Comparison of ENCODE assay signal across 8 cellular contexts in the genomic region with DNA sequence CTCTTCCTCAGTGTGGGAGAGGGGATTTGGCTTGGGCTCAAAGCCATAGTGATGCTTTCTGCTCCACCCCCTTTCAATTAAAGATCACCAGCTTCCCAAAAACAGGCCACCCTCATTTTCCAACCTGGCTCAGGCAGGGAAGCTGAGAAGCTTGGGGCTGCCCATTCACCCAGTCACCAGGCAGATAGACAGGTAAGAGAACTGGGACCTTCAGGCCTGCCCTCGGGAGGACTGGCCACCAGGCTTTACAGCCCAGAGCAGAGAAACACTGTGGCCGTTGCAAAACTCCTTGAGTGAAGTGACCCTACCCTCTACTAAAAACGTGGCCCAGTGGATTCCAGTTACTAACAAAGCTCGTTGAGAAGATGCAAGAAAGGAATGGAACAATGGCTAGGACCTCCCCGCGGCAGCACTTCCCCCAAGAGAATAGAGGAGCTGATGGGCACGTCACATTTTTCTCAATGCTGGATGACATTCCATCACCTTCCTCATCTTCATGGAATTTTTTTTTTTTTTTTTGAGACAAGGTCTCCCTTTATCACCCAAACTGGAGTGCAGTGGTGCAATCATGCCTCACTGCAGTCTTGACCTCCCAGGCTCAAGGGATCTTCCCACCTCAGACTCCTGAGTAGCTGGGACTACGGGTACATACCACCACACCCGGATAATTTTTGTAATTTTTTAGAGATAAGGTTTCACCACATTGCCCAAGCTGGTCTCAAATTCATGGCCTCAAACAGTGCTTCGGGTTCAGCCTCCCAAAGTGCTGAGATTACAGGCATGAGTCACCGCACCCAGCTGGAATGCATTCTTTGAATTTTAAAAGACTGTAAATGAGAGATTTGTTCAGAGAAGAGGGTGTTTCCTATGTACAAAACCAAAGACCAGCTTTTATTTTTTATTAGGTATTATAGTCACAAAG. TPM values are rescaled to one million over a fixed set of nuclear protein-coding genes. Genes with fewer than 3 reads are reported as not detected.
A peak's percentile ranks its signal among the peaks of the same experiment; 100 is the strongest.
DNase-seq lines count a peak whose midpoint lies in the region; ATAC-seq, FAIRE-seq and TF ChIP-seq lines count a peak whose summit lies in the region.

No MANE protein-coding gene starts in this region.

- H3K27ac Mint-ChIP-seq in activated CD4-positive, alpha-beta T cell treated with anti-CD3 and anti-CD28 coated beads, Interleukin-2, amount 10 ng/mL, durations not matched to agents 24 days and 14 days: no peak overlapping the region

- FAIRE-seq in RCC 7860 (lab: Jason Lieb, UNC): peak; percentile 99

- H3K27me3 ChIP-seq in psoas muscle (ENCODE audit: insufficient read depth in 3 of 3, low read length in 2 of 3): no peaks in the 10 kb centered on the region

- peak; percentile 94 for DNase-seq in H4 (ENCODE audit: low spot score)
- DNase-seq in RCC 7860 (ENCODE audit: low spot score): peak; percentile 99
- peak; percentile 99 for DNase-seq in fibroblast of the aortic adventitia (ENCODE audit: low read depth)
- no peak for DNase-seq in psoas muscle
- no peak for DNase-seq in NCI-H2081 treated with DMSO at 0.1 percent for 48 hours (lab: John Stamatoyannopoulos, UW)
- no peak for DNase-seq in activated CD4-positive, alpha-beta T cell treated with anti-CD3 and anti-CD28 coated beads, Interleukin-2, amount 10 ng/mL, durations not matched to agents 24 days and 14 days
- no peak for DNase-seq in NCI-H82 (lab: John Stamatoyannopoulos, UW)

- no peaks in the 10 kb centered on the region for H3K9me3 ChIP-seq in psoas muscle

- H3K4me3 ChIP-seq in fibroblast of the aortic adventitia (ENCODE audit: low read depth, low read length) (no peak overlapping the region), psoas muscle (no peak overlapping the region)

- peaks cover 7% of the 10 kb centered on the region for H3K9me3 Mint-ChIP-seq in activated CD4-positive, alpha-beta T cell treated with anti-CD3 and anti-CD28 coated beads, Interleukin-2, amount 10 ng/mL, durations not matched to agents 24 days and 14 days

- no peak overlapping the region for H3K27ac ChIP-seq in psoas muscle

- peak; percentile 25 to 56 (median 42) for ATAC-seq in psoas muscle
- no peak for ATAC-seq in GM19455 (IDR thresholded peaks at IDR 0.05; ENCODE audit: unreplicated experiment)

- H3K4me3 Mint-ChIP-seq in activated CD4-positive, alpha-beta T cell treated with anti-CD3 and anti-CD28 coated beads, Interleukin-2, amount 10 ng/mL, durations not matched to agents 24 days and 14 days: no peak overlapping the region

- no peak for TF ChIP-seq CTCF in fibroblast of the aortic adventitia (IDR thresholded peaks at IDR 0.05; ENCODE audit: insufficient read depth, low read length)
- TF ChIP-seq CTCF in psoas muscle (IDR thresholded peaks at IDR 0.05): no peak

- H3K36me3 ChIP-seq in psoas muscle (ENCODE audit: insufficient read depth in 1 of 2, low read depth in 1 of 2): no peaks in the 10 kb centered on the region

- WGBS in psoas muscle, 3 donors: 64 to 77% (median 67%) methylated on average over 11 of the region's 11 CpGs

- no peaks in the 10 kb centered on the region for H3K27me3 Mint-ChIP-seq in activated CD4-positive, alpha-beta T cell treated with anti-CD3 and anti-CD28 coated beads, Interleukin-2, amount 10 ng/mL, durations not matched to agents 24 days and 14 days

- peaks cover 46% of the 10 kb centered on the region for H3K4me1 Mint-ChIP-seq in activated CD4-positive, alpha-beta T cell treated with anti-CD3 and anti-CD28 coated beads, Interleukin-2, amount 10 ng/mL, durations not matched to agents 24 days and 14 days

- H3K4me1 ChIP-seq in psoas muscle: no peaks in the 10 kb centered on the region

- intact Hi-C loops in psoas muscle (cut with DNase I): no loop called here
- intact Hi-C loops in activated CD4-positive, alpha-beta T cell treated with anti-CD3 and anti-CD28 coated beads, Interleukin-2, amount 10 ng/mL, durations not matched to agents 24 days and 14 days (cut with micrococcal nuclease): loop anchor here (5.0 to 10.0 kb wide), 2 partner anchors 78 to 125 kb away; no protein-coding TSS in a partner anchor

- peaks cover under 1% of the 10 kb centered on the region for H3K36me3 Mint-ChIP-seq in activated CD4-positive, alpha-beta T cell treated with anti-CD3 and anti-CD28 coated beads, Interleukin-2, amount 10 ng/mL, durations not matched to agents 24 days and 14 days (ENCODE audit: low read depth)

RNA-seq across cellular contexts. Expression of a gene that starts 37.9 kb away (rescaled TPM):
- 0.43 and 1.6 TPM in 2 replicates for total RNA-seq in H4 (2014; rRNA removed; shearing (Covaris generic))
- total RNA-seq in fibroblast of the aortic adventitia (ENCODE audit: low replicate concordance) (0.90 and 1.7 TPM in 2 replicates), psoas muscle (not detected)
- polyA plus RNA-seq in psoas muscle: under 1 TPM in 1 of 3 donors, not detected in 2; 0.01 TPM
- total RNA-seq in activated CD4-positive, alpha-beta T cell treated with anti-CD3 and anti-CD28 coated beads, Interleukin-2, amount 10 ng/mL, durations not matched to agents 24 days and 14 days: 0.80 and 0.93 TPM in 2 replicates

Comparison
In these comparisons a context has a peak if more than half of its experiments do, and no peak if none do; other contexts are left out.
1. DNase-seq: peak in H4 (single experiment), RCC 7860 (single experiment) and fibroblast of the aortic adventitia (single experiment); none in psoas muscle (0 of 2), NCI-H2081 treated with DMSO at 0.1 percent for 48 hours (single experiment), activated CD4-positive, alpha-beta T cell treated with anti-CD3 and anti-CD28 coated beads, Interleukin-2, amount 10 ng/mL, durations not matched to agents 24 days and 14 days (single experiment) and NCI-H82 (single experiment).